Comparison of ENCODE assay signal across 29 cellular contexts in genomic region chr5:117692606-117693005, GRCh38.
DNase-seq lines count a peak whose midpoint lies in the region; ATAC-seq and TF ChIP-seq lines count a peak whose summit lies in the region.
"Had no signal": no experiment of that assay in that cellular context is flagged by ENCODE, and none has a peak within 500 bp of the region (broad histone marks: within the 10 kb centered on the region; RNA-seq: fewer than 3 reads in every experiment).

No MANE protein-coding gene starts in this region.

- peak in 1 of 2 experiments; percentile 89; a peak in 2 of 4 replicates for TF ChIP-seq EP300 in SK-N-SH (IDR thresholded peaks at IDR 0.05; ENCODE audit: borderline replicate concordance in 1 of 2, low read depth in 1 of 2, low read length in 1 of 2)

- H3K4me1 ChIP-seq in SK-N-SH (ENCODE audit: control insufficient read depth in 1 of 2, insufficient read depth in 2 of 2, low read depth in 1 of 2, low read length in 1 of 2) = peaks cover 0 to 2% of the 10 kb centered on the region in 2 experiments; a peak in 2 of 4 replicates
- H3K4me1 ChIP-seq: A549; BE2C; BLaER1; BLaER1 treated with 17β-estradiol and CSF1 and Interleukin-3, amounts not matched to agents 10 nM and 100 nM; Caco-2 had no signal

- H2AFZ ChIP-seq in SK-N-SH (ENCODE audit: low read depth) = no peak overlapping the region

- H3K36me3 ChIP-seq in SK-N-SH (replicated peaks in 1 of 2; ENCODE audit: control insufficient read depth in 1 of 2, insufficient read depth in 2 of 2, low read length in 1 of 2) = no peaks in the 10 kb centered on the region
- H3K36me3 ChIP-seq: BE2C; BLaER1; BLaER1 treated with 17β-estradiol and CSF1 and Interleukin-3, amounts not matched to agents 10 nM and 100 nM had no signal

- no peaks in the 10 kb centered on the region for H3K79me2 ChIP-seq in SK-N-SH (ENCODE audit: insufficient read depth)

- no peak for TF ChIP-seq CTCF in SK-N-SH (IDR thresholded peaks at IDR 0.05)

- WGBS in SK-N-SH (ENCODE audit: low lambda C conversion rate) = 19% methylated on average over 1 of the region's 1 CpG

- H3K4me3 ChIP-seq in SK-N-SH (ENCODE audit: low read depth in 2 of 2, low read length in 1 of 2) = no peak overlapping the region
- H3K4me3 ChIP-seq: A549; BLaER1; BLaER1 treated with 17β-estradiol and CSF1 and Interleukin-3, amounts not matched to agents 10 nM and 100 nM had no signal

- no peak overlapping the region for H3K9ac ChIP-seq in SK-N-SH
- H3K9ac ChIP-seq: BLaER1; BLaER1 treated with 17β-estradiol and CSF1 and Interleukin-3, amounts not matched to agents 10 nM and 100 nM had no signal

- peak; percentile 51 for DNase-seq in SK-N-SH
- no peak for DNase-seq in DMS 273 (lab: John Stamatoyannopoulos, UW; ENCODE audit: unreplicated experiment)
- DNase-seq: 8988T; ACHN; AML-193; BE2C; C1 segment of cervical spinal cord; Caco-2; Calu3; CD4-positive, alpha-beta memory T cell; CD4-positive, alpha-beta T cell; CD4-positive, CD25-positive, alpha-beta regulatory T cell; CD8-positive, alpha-beta memory T cell; CD8-positive, alpha-beta T cell; COR-L47; DMS 273 treated with DMSO at 0.1 percent for 48 hours; DMS153; DMS53; DMS79; DMS79 treated with DMSO at 0.1 percent for 48 hours; DND-41; EL had no signal

- POLR2A ChIA-PET in SK-N-SH (lab: Yijun Ruan, JAX) = no interaction called here

- no peak for ATAC-seq in SK-N-SH treated with all-trans-retinoic acid at 6 μM for 48 hours
- no peak for ATAC-seq in GM21717 (IDR thresholded peaks at IDR 0.05; ENCODE audit: unreplicated experiment)
- ATAC-seq: A549; CD8-positive, alpha-beta T cell had no signal

- no peaks in the 10 kb centered on the region for H3F3A ChIP-seq in SK-N-SH (replicated peaks; ENCODE audit: insufficient read depth)

- peak; percentile 8; the same call in 1 of the 2 replicates for TF ChIP-seq RAD21 in SK-N-SH (IDR thresholded peaks at IDR 0.05; ENCODE audit: low read length)

- no peaks in the 10 kb centered on the region for H4K20me1 ChIP-seq in SK-N-SH (ENCODE audit: insufficient read depth)
- H4K20me1 ChIP-seq: BLaER1; BLaER1 treated with 17β-estradiol and CSF1 and Interleukin-3, amounts not matched to agents 10 nM and 100 nM had no signal

- no peaks in the 10 kb centered on the region for H3K9me3 ChIP-seq in SK-N-SH
- H3K9me3 ChIP-seq: BE2C; BLaER1; BLaER1 treated with 17β-estradiol and CSF1 and Interleukin-3, amounts not matched to agents 10 nM and 100 nM; Caco-2 had no signal

- H3K4me2 ChIP-seq in SK-N-SH = no peak overlapping the region
- H3K4me2 ChIP-seq: A549; BLaER1; BLaER1 treated with 17β-estradiol and CSF1 and Interleukin-3, amounts not matched to agents 10 nM and 100 nM had no signal

- no peaks in the 10 kb centered on the region for H3K27me3 ChIP-seq in SK-N-SH (ENCODE audit: insufficient read depth)
- H3K27me3 ChIP-seq: BE2C; BLaER1; BLaER1 treated with 17β-estradiol and CSF1 and Interleukin-3, amounts not matched to agents 10 nM and 100 nM had no signal

- no peaks in the 10 kb centered on the region for H3K9me2 ChIP-seq in SK-N-SH

- CTCF ChIA-PET in SK-N-SH (lab: Yijun Ruan, JAX) = interaction anchor here (0.7 kb wide), 1 partner anchor 30 kb away, joined by 3 read pairs; no protein-coding TSS in a partner anchor

- H3K27ac ChIP-seq in SK-N-SH (ENCODE audit: low read depth in 2 of 2, low read length in 1 of 2) = no peak overlapping the region
- H3K27ac ChIP-seq: 22Rv1; A549; BLaER1; BLaER1 treated with 17β-estradiol and CSF1 and Interleukin-3, amounts not matched to agents 10 nM and 100 nM; C4-2B had no signal

TF ChIP-seq in SK-N-SH, 30 proteins besides CTCF, POLR2A, EP300 and RAD21 (continues in another document):
- no peak for TF ChIP-seq TEAD4 (IDR thresholded peaks at IDR 0.05; ENCODE audit: borderline replicate concordance, insufficient read depth)
- TF ChIP-seq RCOR1 (IDR thresholded peaks at IDR 0.05; ENCODE audit: low read length) = peak; percentile 91
- no peak for TF ChIP-seq SMC3 (IDR thresholded peaks at IDR 0.05; ENCODE audit: low read depth, low read length)
- TF ChIP-seq USF1 (IDR thresholded peaks at IDR 0.05; ENCODE audit: borderline replicate concordance, low read depth) = no peak
- no peak for TF ChIP-seq RXRA (IDR thresholded peaks at IDR 0.05; ENCODE audit: borderline replicate concordance, low read depth)
- no peak for TF ChIP-seq USF2 (IDR thresholded peaks at IDR 0.05; ENCODE audit: borderline replicate concordance, low read depth, low read length)
- TF ChIP-seq NRF1 (IDR thresholded peaks at IDR 0.05; ENCODE audit: low read depth, low read length) = no peak
- peak; percentile 93 for TF ChIP-seq GATA2 (CRISPR knock-in tag; IDR thresholded peaks at IDR 0.05)
- no peak for TF ChIP-seq TAF1 (IDR thresholded peaks at IDR 0.05; ENCODE audit: borderline replicate concordance, low read depth, low read length)
- no peak for TF ChIP-seq YY1 (IDR thresholded peaks at IDR 0.05; ENCODE audit: low read depth)
- no peak for TF ChIP-seq PBX3 (IDR thresholded peaks at IDR 0.05)

TF ChIP-seq in SK-N-SH treated with all-trans-retinoic acid at 6 μM for 48 hours, 23 proteins besides CTCF, POLR2A, EP300 and RAD21:
- TF ChIP-seq TCF4 (CRISPR knock-in tag; IDR thresholded peaks at IDR 0.05; ENCODE audit: borderline replicate concordance) (peak; percentile 43; the same call in 1 of the 2 replicates), ARNTL (CRISPR knock-in tag; IDR thresholded peaks at IDR 0.05; ENCODE audit: borderline replicate concordance, low read depth) (no peak)
